Comparison of ENCODE assay signal across 1 cellular context in the genomic region with DNA sequence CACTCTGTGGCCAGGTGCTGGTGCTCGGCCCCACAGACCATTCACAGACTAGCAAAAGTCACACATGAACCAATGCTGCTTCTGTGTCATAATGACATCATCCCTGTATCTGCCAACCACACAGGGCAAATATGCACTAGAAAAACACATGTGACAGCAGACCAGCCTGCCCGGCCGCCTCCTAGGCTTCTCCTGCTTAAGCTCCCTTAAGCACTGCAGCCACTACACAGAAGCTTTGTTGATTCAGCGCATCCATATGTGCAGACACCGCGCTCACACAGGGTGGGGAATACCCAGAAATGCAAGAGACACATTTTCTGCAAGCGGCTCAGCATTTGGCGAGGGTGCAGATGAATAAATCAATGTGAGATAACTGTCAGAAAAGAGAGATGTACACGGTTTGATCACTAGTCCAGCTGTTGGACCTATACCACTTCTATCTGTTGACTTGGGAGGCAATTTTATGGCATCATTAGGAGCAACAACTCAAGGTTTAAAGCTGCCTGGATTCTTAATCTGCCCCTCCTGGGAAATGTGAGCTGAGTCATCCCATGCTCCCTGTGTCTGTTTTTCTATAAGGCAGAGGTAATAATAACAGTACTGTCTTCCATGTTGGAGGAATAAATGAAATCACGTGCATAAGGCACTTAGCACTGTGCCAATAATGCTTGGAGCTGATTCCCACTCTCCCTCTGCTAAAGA.
TF ChIP-seq lines count a peak whose summit lies in the region.

No MANE protein-coding gene starts in this region.

TF ChIP-seq in HepG2, 621 proteins besides CTCF, POLR2A, EP300 and RAD21:
- TF ChIP-seq ATF7 (IDR thresholded peaks at IDR 0.05) = peak; percentile 75
- no peak for TF ChIP-seq ATF7 (CRISPR knock-in tag; IDR thresholded peaks at IDR 0.05)
- TF ChIP-seq ZFYVE20 (CRISPR knock-in tag; IDR thresholded peaks at IDR 0.05; ENCODE audit: borderline replicate concordance, low read depth) = no peak
- no peak for TF ChIP-seq ZNF331 (CRISPR knock-in tag; IDR thresholded peaks at IDR 0.05)
- TF ChIP-seq TEAD3 (CRISPR knock-in tag; optimal IDR thresholded peaks at IDR 0.05; ENCODE audit: borderline replicate concordance) = no peak
- TF ChIP-seq CREB1 (IDR thresholded peaks at IDR 0.05) = 0 out of 2 replicates have a peak, but pooled peaks have one; percentile 44
- no peak for TF ChIP-seq CREB1 (CRISPR knock-in tag; IDR thresholded peaks at IDR 0.05)
- TF ChIP-seq, protein P1, sequence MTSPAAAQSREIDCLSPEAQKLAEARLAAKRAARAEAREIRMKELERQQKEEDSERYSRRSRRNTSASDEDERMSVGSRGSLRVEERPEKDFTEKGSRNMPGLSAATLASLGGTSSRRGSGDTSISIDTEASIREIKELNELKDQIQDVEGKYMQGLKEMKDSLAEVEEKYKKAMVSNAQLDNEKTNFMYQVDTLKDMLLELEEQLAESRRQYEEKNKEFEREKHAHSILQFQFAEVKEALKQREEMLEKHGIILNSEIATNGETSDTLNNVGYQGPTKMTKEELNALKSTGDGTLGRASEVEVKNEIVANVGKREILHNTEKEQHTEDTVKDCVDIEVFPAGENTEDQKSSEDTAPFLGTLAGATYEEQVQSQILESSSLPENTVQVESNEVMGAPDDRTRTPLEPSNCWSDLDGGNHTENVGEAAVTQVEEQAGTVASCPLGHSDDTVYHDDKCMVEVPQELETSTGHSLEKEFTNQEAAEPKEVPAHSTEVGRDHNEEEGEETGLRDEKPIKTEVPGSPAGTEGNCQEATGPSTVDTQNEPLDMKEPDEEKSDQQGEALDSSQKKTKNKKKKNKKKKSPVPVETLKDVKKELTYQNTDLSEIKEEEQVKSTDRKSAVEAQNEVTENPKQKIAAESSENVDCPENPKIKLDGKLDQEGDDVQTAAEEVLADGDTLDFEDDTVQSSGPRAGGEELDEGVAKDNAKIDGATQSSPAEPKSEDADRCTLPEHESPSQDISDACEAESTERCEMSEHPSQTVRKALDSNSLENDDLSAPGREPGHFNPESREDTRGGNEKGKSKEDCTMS (CRISPR knock-in tag; conservative IDR thresholded peaks at IDR 0.05) = no peak
